ENCODE assay signal across 8 cellular contexts in the genomic region with DNA sequence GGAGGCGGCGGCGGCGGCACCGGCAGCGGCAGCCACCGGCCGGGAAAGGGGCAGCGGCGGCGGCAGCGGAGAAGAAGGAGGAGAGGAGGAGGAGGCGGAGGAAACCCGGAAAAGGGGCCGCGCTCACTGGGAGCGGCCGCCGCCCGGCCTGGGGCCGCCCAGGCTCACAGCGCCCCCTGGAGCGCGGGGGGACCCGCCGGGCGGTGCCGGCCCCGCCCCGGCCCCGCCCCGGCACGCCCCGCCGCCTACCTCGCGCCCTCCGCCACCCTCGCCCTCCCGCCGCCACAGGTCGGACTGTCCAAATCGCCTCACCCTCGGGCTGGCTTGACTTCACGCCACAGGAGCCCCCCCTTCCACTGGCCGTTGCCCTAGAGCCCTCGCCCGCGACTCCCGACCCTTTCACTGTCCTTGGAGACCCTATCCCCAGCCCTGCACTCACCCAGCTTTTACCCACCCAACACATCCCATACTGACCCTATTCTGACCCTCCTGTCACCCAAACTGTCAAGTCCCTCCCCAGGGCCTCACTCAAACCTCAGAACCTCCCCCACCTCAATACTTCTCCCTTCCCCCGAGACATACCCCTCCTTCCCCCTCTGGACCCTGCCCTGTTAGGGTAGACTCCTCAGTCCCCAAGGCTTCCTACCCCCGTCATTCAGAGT. TPM values are rescaled to one million over a fixed set of nuclear protein-coding genes. Genes with fewer than 3 reads are reported as not detected.
DNase-seq lines count a peak whose midpoint lies in the region; ATAC-seq and TF ChIP-seq lines count a peak whose summit lies in the region.

A gene (minus strand): TSS at position 85 of the 662 bp plus-strand sequence. CDS start 370 bp downstream, outside the sequence.

- peaks cover 12% of the 10 kb centered on the region for H3K4me1 ChIP-seq in lower lobe of right lung

- H3K27me3 Mint-ChIP-seq in activated CD8-positive, alpha-beta T cell treated with anti-CD3 and anti-CD28 coated beads for 36 hours, result peaks cover 7% of the 10 kb centered on the region

- CTCF ChIA-PET in activated CD8-positive, alpha-beta T cell treated with anti-CD3 and anti-CD28 coated beads for 36 hours (lab: Charles Lee), result interaction anchor here (0.7 kb wide), 2 partner anchors 9 to 10 kb away, joined by 3 to 4 read pairs; no protein-coding TSS in a partner anchor

- peak within 1 kb of the TSS; percentile 96 for H3K4me3 Mint-ChIP-seq in activated CD8-positive, alpha-beta T cell treated with anti-CD3 and anti-CD28 coated beads for 36 hours

- H3K9me3 Mint-ChIP-seq in activated CD8-positive, alpha-beta T cell treated with anti-CD3 and anti-CD28 coated beads for 36 hours, result no peaks in the 10 kb centered on the region

- peaks cover 40% of the 10 kb centered on the region for H3K4me1 Mint-ChIP-seq in activated CD8-positive, alpha-beta T cell treated with anti-CD3 and anti-CD28 coated beads for 36 hours (ENCODE audit: low read depth)

- intact Hi-C loops in activated CD8-positive, alpha-beta T cell treated with anti-CD3 and anti-CD28 coated beads for 36 hours (cut with micrococcal nuclease), result no loop called here
- intact Hi-C loops in lower lobe of right lung (cut with DNase I), result no loop called here

- H3K27ac ChIP-seq in lower lobe of right lung, result peak within 1 kb of the TSS; percentile 18

- H3K9me3 ChIP-seq in lower lobe of right lung, result no peaks in the 10 kb centered on the region

- ATAC-seq in GM18907 (IDR thresholded peaks at IDR 0.05; ENCODE audit: unreplicated experiment) (peak; percentile 82), HG03139 (IDR thresholded peaks at IDR 0.05; ENCODE audit: unreplicated experiment) (peak; percentile 86), lower lobe of right lung (peak; percentile 95 to 96)
- peak; percentile 94 for ATAC-seq in activated CD8-positive, alpha-beta T cell treated with anti-CD3 and anti-CD28 coated beads for 36 hours

- H3K36me3 ChIP-seq in lower lobe of right lung, result peaks cover 29% of the 10 kb centered on the region

- H3K36me3 Mint-ChIP-seq in activated CD8-positive, alpha-beta T cell treated with anti-CD3 and anti-CD28 coated beads for 36 hours (ENCODE audit: low read depth), result peaks cover 25% of the 10 kb centered on the region

- peak; percentile 11 for TF ChIP-seq CTCF in activated CD8-positive, alpha-beta T cell treated with anti-CD3 and anti-CD28 coated beads for 36 hours (IDR thresholded peaks at IDR 0.05)
- peak; percentile 13 for TF ChIP-seq CTCF in lower lobe of right lung (IDR thresholded peaks at IDR 0.05)

- POLR2A ChIA-PET in activated CD8-positive, alpha-beta T cell treated with anti-CD3 and anti-CD28 coated beads for 36 hours (lab: Charles Lee), result interaction anchor here (1.0 kb wide), 1 partner anchor 9 kb away, joined by 3 read pairs; no protein-coding TSS in a partner anchor

- H3K27me3 ChIP-seq in lower lobe of right lung (ENCODE audit: low read depth), result no peaks in the 10 kb centered on the region

- H3K4me3 ChIP-seq in lower lobe of right lung, result peak within 1 kb of the TSS; percentile 78

- DNase-seq in AG08396 (ENCODE audit: low spot score), result peak; percentile 96
- peak; percentile 80 for DNase-seq in NCI-H69 (lab: John Stamatoyannopoulos, UW)
- DNase-seq in activated CD8-positive, alpha-beta T cell treated with anti-CD3 and anti-CD28 coated beads for 36 hours, result peak; percentile 67
- peak; percentile 76 for DNase-seq in ecto neural progenitor cell (ENCODE audit: low spot score)
- peak; percentile 82 for DNase-seq in lower lobe of right lung
- DNase-seq in stimulated activated CD4-positive, alpha-beta T cell treated with anti-CD3 and anti-CD28 coated beads, TNF-alpha, amount 100 ng/mL, for 24 hours (ENCODE audit: low read depth in 3 of 3), result peak; percentile 46 to 72 (median 51)

- peak within 1 kb of the TSS; percentile 80 for H3K27ac Mint-ChIP-seq in activated CD8-positive, alpha-beta T cell treated with anti-CD3 and anti-CD28 coated beads for 36 hours

RNA-seq across cellular contexts. Expression of the gene that starts here (rescaled TPM):
- 10 to 100 TPM; 97.5 to 99.0 TPM for total RNA-seq in activated CD8-positive, alpha-beta T cell treated with anti-CD3 and anti-CD28 coated beads for 36 hours
- 72.1 TPM for total RNA-seq in lower lobe of right lung

Comparison
In these comparisons a context has a peak if more than half of its experiments do, and no peak if none do; other contexts are left out.
1. Peak in every context shown above with its lines: DNase-seq, ATAC-seq, H3K4me3 ChIP-seq and H3K27ac ChIP-seq.